16 cellular contexts compared by ENCODE assay signal in genomic region chr6:47288245-47289090, GRCh38. TPM values are rescaled to one million over a fixed set of nuclear protein-coding genes. Genes with fewer than 3 reads are reported as not detected.
DNase-seq lines count a peak whose midpoint lies in the region; ATAC-seq and TF ChIP-seq lines count a peak whose summit lies in the region.
"Had no signal": no experiment of that assay in that cellular context is flagged by ENCODE, and none has a peak within 500 bp of the region (broad histone marks: within the 10 kb centered on the region; RNA-seq: fewer than 3 reads in every experiment).

No MANE protein-coding gene starts in this region.

- H3K27me3 Mint-ChIP-seq in GM23338 (ENCODE audit: insufficient read depth, low read depth, poor library complexity) = no peaks in the 10 kb centered on the region

- 0 out of 2 replicates have a peak overlapping the region, but pooled peaks have one; percentile 22 for H3K27ac ChIP-seq in GM23338 (ENCODE audit: low read depth)
- H3K27ac ChIP-seq: BLaER1 treated with 17β-estradiol and CSF1 and Interleukin-3, amounts not matched to agents 10 nM and 100 nM; Peyer's patch; psoas muscle; tibial nerve had no signal

- peaks cover 46% of the 10 kb centered on the region for H3K4me1 Mint-ChIP-seq in GM23338

- no peak overlapping the region for H3K4me3 ChIP-seq in GM23338
- H3K4me3 ChIP-seq: BLaER1 treated with 17β-estradiol and CSF1 and Interleukin-3, amounts not matched to agents 10 nM and 100 nM; Peyer's patch; psoas muscle; tibial nerve had no signal

- peaks cover 36% of the 10 kb centered on the region for H3K4me1 ChIP-seq in GM23338 (ENCODE audit: insufficient read depth)
- H3K4me1 ChIP-seq: Peyer's patch, psoas muscle, tibial nerve had no signal

- peak overlapping the region; percentile 52; the same call in 1 of the 2 replicates for H3K27ac Mint-ChIP-seq in GM23338
- H3K27ac Mint-ChIP-seq: dendritic cell treated with granulocyte-macrophage colony-stimulating factor and Interleukin-4, amounts not matched to agents 40 ng/mL and 50 ng/mL, for 4 days had no signal

- peaks cover 24% of the 10 kb centered on the region for H4K20me1 ChIP-seq in GM23338 (replicated peaks; ENCODE audit: insufficient read depth)

- H2AFZ ChIP-seq in GM23338 = no peak overlapping the region

- ATAC-seq in GM23338 (peak; percentile 51), HG03196 (IDR thresholded peaks at IDR 0.05; ENCODE audit: unreplicated experiment) (no peak)
- ATAC-seq: activated T-cell treated with anti-CD3 and anti-CD28 coated beads, Interleukin-2, amount 50 U/mL, for 4 hours; psoas muscle had no signal

- no peaks in the 10 kb centered on the region for H3K9me3 Mint-ChIP-seq in GM23338
- H3K9me3 Mint-ChIP-seq: activated T-cell treated with anti-CD3 and anti-CD28 coated beads, Interleukin-2, amount 50 U/mL, for 4 hours had no signal

- peaks cover 34% of the 10 kb centered on the region for H3K36me3 Mint-ChIP-seq in GM23338 (ENCODE audit: low read depth)

- H3K4me2 ChIP-seq in GM23338 = 0 out of 2 replicates have a peak overlapping the region, but pooled peaks have one; percentile 28

- H3K36me3 ChIP-seq in GM23338 (ENCODE audit: insufficient read depth) = peaks cover 8% of the 10 kb centered on the region
- H3K36me3 ChIP-seq: tibial nerve had no signal

- no peaks in the 10 kb centered on the region for H3K27me3 ChIP-seq in GM23338 (ENCODE audit: insufficient read depth)
- H3K27me3 ChIP-seq: BLaER1 treated with 17β-estradiol and CSF1 and Interleukin-3, amounts not matched to agents 10 nM and 100 nM; Peyer's patch; tibial nerve had no signal

- H3K79me2 ChIP-seq in GM23338 (replicated peaks; ENCODE audit: insufficient read depth) = peaks cover 84% of the 10 kb centered on the region

- no peaks in the 10 kb centered on the region for H3F3A ChIP-seq in GM23338 (replicated peaks; ENCODE audit: low read depth)

- TF ChIP-seq CTCF in GM23338 (conservative IDR thresholded peaks at IDR 0.05; ENCODE audit: low read depth in 2 of 2) = no peak

- no peak overlapping the region for H3K4me3 Mint-ChIP-seq in GM23338
- H3K4me3 Mint-ChIP-seq: activated T-cell treated with anti-CD3 and anti-CD28 coated beads, Interleukin-2, amount 50 U/mL, for 4 hours; dendritic cell treated with granulocyte-macrophage colony-stimulating factor and Interleukin-4, amounts not matched to agents 40 ng/mL and 50 ng/mL, for 4 days had no signal

- H3K9me2 ChIP-seq in GM23338 (ENCODE audit: insufficient read depth) = peaks cover 4% of the 10 kb centered on the region; the same call in 1 of the 2 replicates

- DNase-seq in COLO668 (lab: John Stamatoyannopoulos, UW; ENCODE audit: unreplicated experiment) (peak; percentile 47), GM23338 (ENCODE audit: low spot score) (no peak), NCI-H510A treated with DMSO at 0.1 percent for 48 hours (lab: John Stamatoyannopoulos, UW) (peak; percentile 83), iPS-NIHi11 (ENCODE audit: low spot score) (peak; percentile 21), T-helper 1 cell (no peak), GDM1 (lab: John Stamatoyannopoulos, UW) (no peak), HT-29 (ENCODE audit: low spot score) (no peak)
- DNase-seq: activated T-cell treated with anti-CD3 and anti-CD28 coated beads, Interleukin-2, amount 50 U/mL, for 4 hours; amygdala; NCI-H2081 treated with DMSO at 0.1 percent for 48 hours; Peyer's patch; psoas muscle had no signal

TF ChIP-seq in GM23338, 12 proteins besides CTCF, POLR2A, EP300 and RAD21 (continues in another document):
- no peak for TF ChIP-seq EZH2 (IDR thresholded peaks at IDR 0.05; ENCODE audit: low read depth, unreplicated experiment)
- no peak for TF ChIP-seq ETS1 (IDR thresholded peaks at IDR 0.05)
- TF ChIP-seq JUNB (IDR thresholded peaks at IDR 0.05; ENCODE audit: unreplicated experiment) = no peak
- no peak for TF ChIP-seq ZNF114 (CRISPR knock-in tag; IDR thresholded peaks at IDR 0.05)
- no peak for TF ChIP-seq EZH2phosphoT487 (IDR thresholded peaks at IDR 0.05; ENCODE audit: unreplicated experiment)
- TF ChIP-seq NANOG (IDR thresholded peaks at IDR 0.05; ENCODE audit: borderline replicate concordance) = no peak
- no peak for TF ChIP-seq ZNF462 (CRISPR knock-in tag; IDR thresholded peaks at IDR 0.05)

RNA-seq across cellular contexts. Expression of gene TNFRSF21, which starts 21.2 kb away (rescaled TPM):
- total RNA-seq in GM23338 (2014; rRNA removed; shearing (Covaris generic)) = 48.1 and 48.5 TPM in 2 replicates
- polyA plus RNA-seq in GM23338 (2016; fragmentation: Nextera tagmentation; extraction: Ambion mirVana) = 22.1 and 22.8 TPM in 2 replicates
- 115 and 117 TPM in 2 replicates for total RNA-seq in HT-29 (2014; rRNA removed; shearing (Covaris generic))

Comparison
In these comparisons a context has a peak if more than half of its experiments do, and no peak if none do; other contexts are left out.
1. DNase-seq: peak in COLO668 (single experiment), NCI-H510A treated with DMSO at 0.1 percent for 48 hours (single experiment) and iPS-NIHi11 (single experiment); none in GM23338 (single experiment), T-helper 1 cell (0 of 5), GDM1 (single experiment) and HT-29 (single experiment).